In genomic region chr20:42549496-42549895, GRCh38 we compare ENCODE assay signal across 14 cellular contexts.
"Had no signal": no experiment of that assay in that cellular context is flagged by ENCODE, and none has a peak within 500 bp of the region (broad histone marks: within the 10 kb centered on the region; RNA-seq: fewer than 3 reads in every experiment).

No MANE protein-coding gene starts in this region.

- H3K4me1 Mint-ChIP-seq: activated T-helper 17 cell treated with anti-CD3 and anti-CD28 coated beads, Interleukin-2, amount 50 U/mL, for 72 hours; naive thymus-derived CD8-positive, alpha-beta T cell had no signal

- DNase-seq: activated CD4-positive, CD25-positive, alpha-beta regulatory T cell treated with anti-CD3 and anti-CD28 coated beads, Interleukin-2, amount 50 U/mL, for 72 hours; activated naive CD4-positive, alpha-beta T cell treated with Interleukin-2 at 50 U/mL for 16 hours; activated T-cell treated with anti-CD3 and anti-CD28 coated beads for 4 hours; dermis blood vessel endothelial cell; effector memory CD8-positive, alpha-beta T cell; foreskin melanocyte; left ventricle myocardium superior; mesenchymal stem cell; naive thymus-derived CD8-positive, alpha-beta T cell; stimulated activated CD4-positive, alpha-beta T cell treated with anti-CD3 and anti-CD28 coated beads, Interleukin-12 subunit alpha, Interleukin-12 subunit beta, amount 100 ng/mL, for 4 hours; stimulated activated CD4-positive, alpha-beta T cell treated with anti-CD3 and anti-CD28 coated beads, Interleukin-2, amount 100 ng/mL, for 24 hours had no signal

- FAIRE-seq: astrocyte, bronchial epithelial cell had no signal

- H3K36me3 Mint-ChIP-seq: naive thymus-derived CD8-positive, alpha-beta T cell had no signal

- H3K4me3 Mint-ChIP-seq: activated T-helper 17 cell treated with anti-CD3 and anti-CD28 coated beads, Interleukin-2, amount 50 U/mL, for 72 hours; effector memory CD8-positive, alpha-beta T cell; naive thymus-derived CD8-positive, alpha-beta T cell had no signal

- H3K27me3 Mint-ChIP-seq: activated T-helper 17 cell treated with anti-CD3 and anti-CD28 coated beads, Interleukin-2, amount 50 U/mL, for 72 hours; effector memory CD8-positive, alpha-beta T cell had no signal

- H3K27ac Mint-ChIP-seq: activated T-helper 17 cell treated with anti-CD3 and anti-CD28 coated beads, Interleukin-2, amount 50 U/mL, for 72 hours; effector memory CD8-positive, alpha-beta T cell; naive thymus-derived CD8-positive, alpha-beta T cell had no signal

- ATAC-seq: activated T-helper 17 cell treated with anti-CD3 and anti-CD28 coated beads, Interleukin-2, amount 50 U/mL, for 72 hours; effector memory CD8-positive, alpha-beta T cell; left ventricle myocardium superior; naive thymus-derived CD8-positive, alpha-beta T cell had no signal
